ENCODE assay signal across 8 cellular contexts in genomic region chr13:20192470-20193141, GRCh38. TPM values are rescaled to one million over a fixed set of nuclear protein-coding genes. Genes with fewer than 3 reads are reported as not detected.
DNase-seq lines count a peak whose midpoint lies in the region; ATAC-seq, FAIRE-seq and TF ChIP-seq lines count a peak whose summit lies in the region.

TSS of gene GJB2 (minus strand) at chr13:20192938. CDS start at chr13:20189581, 3,357 bp downstream.

- H4K5ac ChIP-seq in mesendoderm (ENCODE audit: low read length), result no peak within 1 kb of the TSS

- H3K36me3 ChIP-seq in HUES48 (ENCODE audit: control insufficient read depth, insufficient read depth, low read length) (no peaks in the 10 kb centered on the region), bronchial epithelial cell (ENCODE audit: control insufficient read depth, insufficient read depth, low read length) (peaks cover 11% of the 10 kb centered on the region), mesendoderm (ENCODE audit: control insufficient read depth, insufficient read depth, low read length) (no peaks in the 10 kb centered on the region), vagina (no peaks in the 10 kb centered on the region)

- H3K27ac ChIP-seq in HUES48 (ENCODE audit: low read depth, low read length) (no peak within 1 kb of the TSS), mesendoderm (ENCODE audit: low read depth, low read length) (no peak within 1 kb of the TSS), vagina (peak within 1 kb of the TSS; percentile 65)

- intact Hi-C loops in vagina (cut with DNase I), result loop anchor here (5.0 to 10.0 kb wide), 2 partner anchors 292 to 990 kb away; no protein-coding TSS in a partner anchor

- no peaks in the 10 kb centered on the region for H3K79me2 ChIP-seq in mesendoderm (ENCODE audit: control insufficient read depth, insufficient read depth, low read length)

- no peak within 1 kb of the TSS for H2AK5ac ChIP-seq in mesendoderm (ENCODE audit: low read length)

- peak within 1 kb of the TSS; percentile 81 for H3K23ac ChIP-seq in mesendoderm (ENCODE audit: low read length)

- no peak within 1 kb of the TSS for H2BK120ac ChIP-seq in mesendoderm (ENCODE audit: low read depth, low read length)

- peaks cover 18% of the 10 kb centered on the region for H3K4me1 ChIP-seq in HUES48 (ENCODE audit: control insufficient read depth, insufficient read depth, low read length)
- H3K4me1 ChIP-seq in mesendoderm (ENCODE audit: control insufficient read depth, low read depth, low read length), result no peaks in the 10 kb centered on the region
- peaks cover 39% of the 10 kb centered on the region for H3K4me1 ChIP-seq in vagina

- peaks cover 98% of the 10 kb centered on the region for H3K27me3 ChIP-seq in HUES48 (ENCODE audit: control insufficient read depth, insufficient read depth, low read length)
- no peaks in the 10 kb centered on the region for H3K27me3 ChIP-seq in bronchial epithelial cell (ENCODE audit: control insufficient read depth, insufficient read depth, low read length)
- peaks cover 43% of the 10 kb centered on the region for H3K27me3 ChIP-seq in mesendoderm (ENCODE audit: insufficient read depth, low read length, poor library complexity)
- peaks cover 16% of the 10 kb centered on the region for H3K27me3 ChIP-seq in vagina

- H3K4me2 ChIP-seq in mesendoderm (ENCODE audit: low read length), result peak within 1 kb of the TSS; percentile 71

- H3K4me3 ChIP-seq in HUES48 (ENCODE audit: low read depth, low read length) (peak within 1 kb of the TSS; percentile 55), bronchial epithelial cell (ENCODE audit: low read depth, low read length) (peak within 1 kb of the TSS; percentile 61), mesendoderm (ENCODE audit: low read length) (no peak within 1 kb of the TSS), vagina (peak within 1 kb of the TSS; percentile 54 to 59)

- ATAC-seq in HG03439 (IDR thresholded peaks at IDR 0.05; ENCODE audit: unreplicated experiment) (no peak), GM18498 (IDR thresholded peaks at IDR 0.05; ENCODE audit: unreplicated experiment) (no peak)

- DNase-seq in 8988T (peak; percentile 32), bronchial epithelial cell (ENCODE audit: low read depth) (no peak), mesendoderm (no peak), vagina (ENCODE audit: extremely low spot score in 2 of 2) (peak in 1 of 2 donors; percentile 76), kidney tubule cell (ENCODE audit: low spot score) (no peak)

- H3K9ac ChIP-seq in HUES48 (ENCODE audit: low read depth, low read length), result no peak within 1 kb of the TSS
- peak within 1 kb of the TSS; percentile 30 for H3K9ac ChIP-seq in mesendoderm (ENCODE audit: low read length)

- H3K9me3 ChIP-seq in HUES48 (ENCODE audit: control insufficient read depth, insufficient read depth, low read length) (no peaks in the 10 kb centered on the region), vagina (no peaks in the 10 kb centered on the region)

- H3K18ac ChIP-seq in mesendoderm (ENCODE audit: low read length), result peak within 1 kb of the TSS; percentile 33

- H4K8ac ChIP-seq in mesendoderm (ENCODE audit: low read depth, low read length), result no peak within 1 kb of the TSS

- TF ChIP-seq POLR2A in vagina (IDR thresholded peaks at IDR 0.05), result no peak

- no peak within 1 kb of the TSS for H2BK5ac ChIP-seq in mesendoderm (ENCODE audit: low read length)

- no peaks in the 10 kb centered on the region for H3K79me1 ChIP-seq in mesendoderm (ENCODE audit: low read length)

- no CpG with 5 or more reads among the region's 91 CpGs for WGBS in mesendoderm (ENCODE audit: extremely low coverage, insufficient coverage, low lambda C conversion rate)

- peak within 1 kb of the TSS; percentile 66 for H3K56ac ChIP-seq in mesendoderm (ENCODE audit: low read length)

- H3K4ac ChIP-seq in mesendoderm (ENCODE audit: low read depth, low read length), result no peak within 1 kb of the TSS

- no peak within 1 kb of the TSS for H2BK15ac ChIP-seq in mesendoderm (replicated peaks; ENCODE audit: low read depth)

- no peak for FAIRE-seq in bronchial epithelial cell (lab: Jason Lieb, UNC)

- TF ChIP-seq CTCF in bronchial epithelial cell (IDR thresholded peaks at IDR 0.05; ENCODE audit: insufficient read depth, low read length, severe bottlenecking) (no peak), vagina (IDR thresholded peaks at IDR 0.05) (no peak)

RNA-seq across cellular contexts. Expression of gene GJB2, which starts in this region (rescaled TPM):
- total RNA-seq in bronchial epithelial cell (192 and 432 TPM in 2 replicates), vagina (217 TPM)
- polyA plus RNA-seq in mesendoderm (2013, experiment 1 of 2), result 0.08 TPM
- 0.08 TPM for polyA plus RNA-seq in mesendoderm (2013, experiment 2 of 2)
